21 cellular contexts compared by ENCODE assay signal in the genomic region with DNA sequence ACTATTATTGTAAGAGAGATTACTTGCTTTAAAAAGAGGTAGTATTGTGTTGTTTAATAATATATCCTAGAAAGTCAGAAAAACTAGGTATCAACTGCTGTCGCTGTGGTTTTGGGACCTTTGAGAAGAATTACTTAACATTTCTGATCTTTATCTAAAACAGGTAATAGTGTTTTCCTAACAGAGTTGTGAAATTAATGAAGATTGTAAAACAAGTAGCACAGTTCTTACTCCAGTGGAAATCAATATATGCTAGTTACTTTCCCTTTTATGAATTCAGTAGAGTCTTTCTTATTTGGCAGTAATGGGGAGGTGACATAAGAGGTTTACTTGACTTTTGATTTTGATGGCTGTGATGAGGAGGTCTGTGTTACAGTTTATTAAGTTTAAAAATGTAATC. TPM values are rescaled to one million over a fixed set of nuclear protein-coding genes. Genes with fewer than 3 reads are reported as not detected.
A peak's percentile ranks its signal among the peaks of the same experiment; 100 is the strongest.
DNase-seq lines count a peak whose midpoint lies in the region; ATAC-seq, FAIRE-seq and TF ChIP-seq lines count a peak whose summit lies in the region.
"Had no signal": no experiment of that assay in that cellular context is flagged by ENCODE, and none has a peak within 500 bp of the region (broad histone marks: within the 10 kb centered on the region; RNA-seq: fewer than 3 reads in every experiment).

No MANE protein-coding gene starts in this region.

- POLR2A ChIA-PET in MCF 10A (lab: Yijun Ruan, JAX): no interaction called here

- no peaks in the 10 kb centered on the region for H3K9me3 Mint-ChIP-seq in MCF 10A (ENCODE audit: unreplicated experiment)
- H3K9me3 Mint-ChIP-seq: CD4-positive, alpha-beta T cell; CD8-positive, alpha-beta T cell had no signal

- H3K9me3 ChIP-seq in breast epithelium (no peaks in the 10 kb centered on the region), right lobe of liver (no peaks in the 10 kb centered on the region)
- H3K9me3 ChIP-seq: A549 had no signal

- no TSS peak for BruUV-seq in MCF 10A (replicated peaks; lab: Mats Ljungman, UMichigan)

- TF ChIP-seq CTCF in MCF 10A (IDR thresholded peaks at IDR 0.05; ENCODE audit: unreplicated experiment) (no peak), breast epithelium (IDR thresholded peaks at IDR 0.05) (no peak), right lobe of liver (IDR thresholded peaks at IDR 0.05) (no peak)

- H3K27me3 ChIP-seq in breast epithelium: no peaks in the 10 kb centered on the region
- no peaks in the 10 kb centered on the region for H3K27me3 ChIP-seq in right lobe of liver
- H3K27me3 ChIP-seq: BLaER1 treated with 17β-estradiol and CSF1 and Interleukin-3, amounts not matched to agents 10 nM and 100 nM had no signal

- intact Hi-C loops in MCF 10A (cut with micrococcal nuclease) (no loop called here), breast epithelium (cut with DNase I; ENCODE audit: low total_unique reads) (no loop called here), right lobe of liver (cut with DNase I) (no loop called here)

- CTCF ChIA-PET in MCF 10A (lab: Yijun Ruan, JAX): no interaction called here

- H3K36me3 ChIP-seq in breast epithelium (no peaks in the 10 kb centered on the region), right lobe of liver (no peaks in the 10 kb centered on the region)

- H3K27me3 Mint-ChIP-seq in MCF 10A (ENCODE audit: insufficient read depth, unreplicated experiment): no peaks in the 10 kb centered on the region
- H3K27me3 Mint-ChIP-seq: B cell; CD4-positive, alpha-beta T cell had no signal

- 25% methylated on average over 1 of the region's 1 CpG for WGBS in right lobe of liver (ENCODE audit: insufficient coverage, low coverage, low lambda C conversion rate, missing lambda C conversion rate)

- no peak overlapping the region for H3K4me3 Mint-ChIP-seq in MCF 10A (ENCODE audit: unreplicated experiment)
- H3K4me3 Mint-ChIP-seq: B cell; CD4-positive, alpha-beta T cell; CD8-positive, alpha-beta T cell had no signal

- peak; percentile 45 to 79 (median 50) for ATAC-seq in right lobe of liver
- ATAC-seq: A549; CD8-positive, alpha-beta T cell had no signal

- peaks cover 5% of the 10 kb centered on the region for H3K4me1 Mint-ChIP-seq in MCF 10A (ENCODE audit: insufficient read depth, unreplicated experiment)
- H3K4me1 Mint-ChIP-seq: B cell had no signal

- peak overlapping the region; percentile 37 for H3K27ac Mint-ChIP-seq in MCF 10A (ENCODE audit: low read depth, unreplicated experiment)
- H3K27ac Mint-ChIP-seq: B cell; CD4-positive, alpha-beta T cell; CD8-positive, alpha-beta T cell had no signal

- H3K27ac ChIP-seq in breast epithelium (no peak overlapping the region), right lobe of liver (no peak overlapping the region)
- H3K27ac ChIP-seq: 22Rv1; A549; BLaER1 treated with 17β-estradiol and CSF1 and Interleukin-3, amounts not matched to agents 10 nM and 100 nM; C4-2B had no signal

- H3K4me3 ChIP-seq in breast epithelium (no peak overlapping the region), right lobe of liver (no peak overlapping the region)
- H3K4me3 ChIP-seq: A549; BLaER1 treated with 17β-estradiol and CSF1 and Interleukin-3, amounts not matched to agents 10 nM and 100 nM had no signal

- peaks cover 37% of the 10 kb centered on the region for H3K36me3 Mint-ChIP-seq in MCF 10A (ENCODE audit: insufficient read depth, unreplicated experiment)

- DNase-seq in MCF 10A (ENCODE audit: unreplicated experiment) (no peak), breast epithelium (ENCODE audit: low spot score in 2 of 2) (no peak), GM18507 (ENCODE audit: extremely low spot score, insufficient read length, low read depth) (no peak), HuH-7 (ENCODE audit: low spot score) (peak; percentile 1), right lobe of liver (no peak), HTR-8/SVneo (ENCODE audit: insufficient read length, low spot score) (no peak), COLO668 (lab: John Stamatoyannopoulos, UW; ENCODE audit: unreplicated experiment) (no peak)
- DNase-seq: AML-193; Caco-2; Calu3; CD4-positive, alpha-beta T cell; CD8-positive, alpha-beta T cell; DMS79 treated with DMSO at 0.1 percent for 48 hours; GF-D8 had no signal

- FAIRE-seq in GM18507 (lab: Jason Lieb, UNC) (peak; percentile 26), HTR-8/SVneo (lab: Jason Lieb, UNC) (no peak)
- FAIRE-seq: A549, D721Med, GM12891 had no signal

- H3K4me1 ChIP-seq in breast epithelium (no peaks in the 10 kb centered on the region), right lobe of liver (no peaks in the 10 kb centered on the region)
- H3K4me1 ChIP-seq: A549; BLaER1 treated with 17β-estradiol and CSF1 and Interleukin-3, amounts not matched to agents 10 nM and 100 nM; Caco-2 had no signal

- TF ChIP-seq POLR2A in breast epithelium (IDR thresholded peaks at IDR 0.05): no peak
- TF ChIP-seq POLR2A in right lobe of liver (IDR thresholded peaks at IDR 0.05): no peak

RNA-seq across cellular contexts. Expression of gene KIF20B, which starts 58.1 kb away (rescaled TPM):
- total RNA-seq in MCF 10A (2022) (30.3 and 33.7 TPM in 2 replicates), breast epithelium (1 to 10 TPM; 3.3 to 5.6 (median 3.7) TPM), right lobe of liver (1 to 10 TPM in 5 of 6 experiments, under 1 TPM in 1; 0.97 to 3.4 (median 1.7) TPM)
